8 cellular contexts compared by ENCODE assay signal in genomic region chr11:67317365-67318238, GRCh38. TPM values are rescaled to one million over a fixed set of nuclear protein-coding genes. Genes with fewer than 3 reads are reported as not detected.
DNase-seq lines count a peak whose midpoint lies in the region; ATAC-seq and TF ChIP-seq lines count a peak whose summit lies in the region.

No MANE protein-coding gene starts in this region.

- no peaks in the 10 kb centered on the region for H3K9me3 Mint-ChIP-seq in activated naive CD4-positive, alpha-beta T cell treated with anti-CD3 and anti-CD28 coated beads, Interleukin-2, amount 50 U/mL, for 24 hours

- H3K4me3 ChIP-seq in NB4 (ENCODE audit: low read depth, low read length) (peak overlapping the region; percentile 77), testis (peak overlapping the region; percentile 56 to 76)

- peak; percentile 79 for ATAC-seq in HG02571 (IDR thresholded peaks at IDR 0.05; ENCODE audit: unreplicated experiment)
- ATAC-seq in omental fat pad (ENCODE audit: low FRiP score): peak; percentile 88

- peak overlapping the region; percentile 99 for H3K4me3 Mint-ChIP-seq in activated naive CD4-positive, alpha-beta T cell treated with anti-CD3 and anti-CD28 coated beads, Interleukin-2, amount 50 U/mL, for 24 hours

- peak; percentile 96 for TF ChIP-seq CTCF in GM10266 (IDR thresholded peaks at IDR 0.05; ENCODE audit: control insufficient read depth, insufficient read depth, low read depth, missing control alignments)
- peak; percentile 72 for TF ChIP-seq CTCF in NB4 (IDR thresholded peaks at IDR 0.05; ENCODE audit: low read depth, low read length)
- peak in 2 of 3 donors; percentile 79 to 92 for TF ChIP-seq CTCF in omental fat pad (IDR thresholded peaks at IDR 0.05)
- peak; percentile 93 to 99 (median 99) for TF ChIP-seq CTCF in testis (IDR thresholded peaks at IDR 0.05)

- H3K4me1 Mint-ChIP-seq in activated naive CD4-positive, alpha-beta T cell treated with anti-CD3 and anti-CD28 coated beads, Interleukin-2, amount 50 U/mL, for 24 hours: peaks cover 43% of the 10 kb centered on the region

- no peaks in the 10 kb centered on the region for H3K27me3 ChIP-seq in testis

- intact Hi-C loops in testis (cut with DNase I; ENCODE audit: low total_unique reads): loop anchor here (2.0 kb wide), 1 partner anchor 53 kb away; no protein-coding TSS in a partner anchor

- H3K27ac Mint-ChIP-seq in activated naive CD4-positive, alpha-beta T cell treated with anti-CD3 and anti-CD28 coated beads, Interleukin-2, amount 50 U/mL, for 24 hours: peak overlapping the region; percentile 90

- DNase-seq in GM10266 (ENCODE audit: extremely low spot score) (peak; percentile 99), NB4 (ENCODE audit: low read depth) (peak; percentile 97), SK-N-DZ (ENCODE audit: low spot score) (peak; percentile 96), glomerular visceral epithelial cell (ENCODE audit: extremely low spot score) (peak; percentile 95), omental fat pad (ENCODE audit: low spot score) (peak; percentile 96), testis (peak; percentile 98)

- peak; percentile 47 for TF ChIP-seq POLR2A in NB4 (IDR thresholded peaks at IDR 0.05; ENCODE audit: extremely low read depth, insufficient read length)
- no peak for TF ChIP-seq POLR2A in testis (IDR thresholded peaks at IDR 0.05)

- H3K27me3 Mint-ChIP-seq in activated naive CD4-positive, alpha-beta T cell treated with anti-CD3 and anti-CD28 coated beads, Interleukin-2, amount 50 U/mL, for 24 hours: no peaks in the 10 kb centered on the region

- H3K4me1 ChIP-seq in testis: peaks cover 1% of the 10 kb centered on the region

- peak overlapping the region; percentile 89 to 95 for H3K27ac ChIP-seq in testis

- no peaks in the 10 kb centered on the region for H3K36me3 Mint-ChIP-seq in activated naive CD4-positive, alpha-beta T cell treated with anti-CD3 and anti-CD28 coated beads, Interleukin-2, amount 50 U/mL, for 24 hours

- 0% methylated on average over 23 to 76 of the region's 83 CpGs for WGBS in testis, 2 donors

- no peaks in the 10 kb centered on the region for H3K36me3 ChIP-seq in testis (ENCODE audit: low read depth, missing control alignments)

- H3K9me3 ChIP-seq in testis: no peaks in the 10 kb centered on the region

RNA-seq across cellular contexts. Expression of gene SSH3, which starts 14.3 kb away (rescaled TPM):
- polyA plus RNA-seq in SK-N-DZ (2014; cell fraction: cytosol; rRNA removed): 0.24 and 0.29 TPM in 2 replicates
- polyA plus RNA-seq in SK-N-DZ (2014; cell fraction: nucleus; rRNA removed): 3.8 and 14.4 TPM in 2 replicates
- total RNA-seq in omental fat pad (10 to 100 TPM; 22.6 to 44.6 (median 28.3) TPM), testis (1 to 10 TPM; 6.9 to 9.8 TPM)
- 8.6 TPM for polyA plus RNA-seq in testis (ENCODE audit: insufficient read depth, low read depth, low replicate concordance)

RNA-seq across cellular contexts. Expression of gene ANKRD13D, which starts 28.5 kb away (rescaled TPM):
- 21.1 and 25.4 TPM in 2 replicates for polyA plus RNA-seq in SK-N-DZ (2014; cell fraction: cytosol; rRNA removed)
- 91.5 and 113 TPM in 2 replicates for polyA plus RNA-seq in SK-N-DZ (2014; cell fraction: nucleus; rRNA removed)
- total RNA-seq in omental fat pad (10 to 100 TPM; 18.6 to 78.2 (median 28.6) TPM), testis (10 to 100 TPM; 66.2 to 73.3 TPM)
- 32.8 TPM for polyA plus RNA-seq in testis (ENCODE audit: insufficient read depth, low read depth, low replicate concordance)

RNA-seq across cellular contexts. Expression of gene POLD4, which starts 35.7 kb away (rescaled TPM):
- polyA plus RNA-seq in SK-N-DZ (2014; cell fraction: cytosol; rRNA removed): 6.5 and 8.5 TPM in 2 replicates
- 8.2 and 9.1 TPM in 2 replicates for polyA plus RNA-seq in SK-N-DZ (2014; cell fraction: nucleus; rRNA removed)
- total RNA-seq in omental fat pad: 100 to 1,000 TPM in 1 of 4 donors, 10 to 100 TPM in 3; 67.5 to 141 (median 81.9) TPM
- 10 to 100 TPM; 53.8 to 59.1 TPM for total RNA-seq in testis
- polyA plus RNA-seq in testis (ENCODE audit: insufficient read depth, low read depth, low replicate concordance): 54.6 TPM

RNA-seq across cellular contexts. Expression of gene GRK2, which starts 51.3 kb away (rescaled TPM):
- 63.4 and 72.0 TPM in 2 replicates for polyA plus RNA-seq in SK-N-DZ (2014; cell fraction: cytosol; rRNA removed)
- polyA plus RNA-seq in SK-N-DZ (2014; cell fraction: nucleus; rRNA removed): 95.3 and 97.5 TPM in 2 replicates
- 100 to 1,000 TPM in 1 of 4 donors, 10 to 100 TPM in 3; 42.6 to 106 (median 50.7) TPM for total RNA-seq in omental fat pad
- 10 to 100 TPM; 64.3 to 87.6 TPM for total RNA-seq in testis
- 45.6 TPM for polyA plus RNA-seq in testis (ENCODE audit: insufficient read depth, low read depth, low replicate concordance)

RNA-seq across cellular contexts. Expression of gene CLCF1, which starts 55.8 kb away (rescaled TPM):
- polyA plus RNA-seq in SK-N-DZ (2014; cell fraction: cytosol; rRNA removed): 0.12 and 0.21 TPM in 2 replicates
- 1.4 TPM in 1 of 2 replicates, not detected in the other for polyA plus RNA-seq in SK-N-DZ (2014; cell fraction: nucleus; rRNA removed)
- total RNA-seq in omental fat pad: 10 to 100 TPM in 3 of 4 donors, 1 to 10 TPM in 1; 4.1 to 51.4 (median 25.1) TPM
- total RNA-seq in testis: 1 to 10 TPM; 3.7 to 6.8 TPM
- 2.7 TPM for polyA plus RNA-seq in testis (ENCODE audit: insufficient read depth, low read depth, low replicate concordance)

Comparison
In these comparisons a context has a peak if more than half of its experiments do, and no peak if none do; other contexts are left out.
1. Peak in every context shown above with its lines: DNase-seq, ATAC-seq, H3K4me3 ChIP-seq and H3K27ac ChIP-seq.